In the genomic region with DNA sequence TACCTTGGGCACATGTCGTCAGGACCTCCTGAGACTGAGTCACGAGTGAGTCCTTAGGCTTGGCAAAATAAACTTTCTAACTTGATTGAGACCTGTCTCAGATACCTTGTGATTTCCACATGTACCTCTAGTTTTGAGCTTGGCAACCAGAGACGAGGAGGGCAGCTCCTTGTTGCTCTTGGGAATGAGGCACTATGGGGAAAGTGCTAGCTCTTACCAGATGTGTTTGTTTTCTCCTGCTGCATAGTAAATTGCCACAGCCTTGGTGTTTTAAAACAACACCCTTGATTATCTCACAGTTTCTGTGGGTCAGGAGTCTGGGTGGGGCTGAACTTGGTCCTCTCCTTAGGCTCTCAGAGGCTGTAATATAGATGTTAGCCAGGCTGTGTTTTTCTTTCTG, we compare ENCODE assay signal across 26 cellular contexts. TPM values are rescaled to one million over a fixed set of nuclear protein-coding genes. Genes with fewer than 3 reads are reported as not detected.
DNase-seq lines count a peak whose midpoint lies in the region; ATAC-seq and TF ChIP-seq lines count a peak whose summit lies in the region.
"Had no signal": no experiment of that assay in that cellular context is flagged by ENCODE, and none has a peak within 500 bp of the region (broad histone marks: within the 10 kb centered on the region; RNA-seq: fewer than 3 reads in every experiment).

No MANE protein-coding gene starts in this region.

- no peak overlapping the region for H3K9ac ChIP-seq in GM23248

- TF ChIP-seq CTCF in PC-9 (conservative IDR thresholded peaks at IDR 0.05), result no peak
- TF ChIP-seq CTCF in epithelial cell of esophagus (IDR thresholded peaks at IDR 0.05; ENCODE audit: insufficient read depth, low read depth, low read length, missing control alignments), result no peak
- TF ChIP-seq CTCF in mucosa of descending colon (IDR thresholded peaks at IDR 0.05), result no peak
- no peak for TF ChIP-seq CTCF in upper lobe of left lung (IDR thresholded peaks at IDR 0.05)

- no peaks in the 10 kb centered on the region for H3K9me3 ChIP-seq in GM23248 (ENCODE audit: low read depth)
- H3K9me3 ChIP-seq in PC-9 (ENCODE audit: insufficient read depth, low read depth), result no peaks in the 10 kb centered on the region
- H3K9me3 ChIP-seq in mucosa of descending colon, result no peaks in the 10 kb centered on the region
- no peaks in the 10 kb centered on the region for H3K9me3 ChIP-seq in upper lobe of left lung

- peaks cover 3% of the 10 kb centered on the region; the same call in 1 of the 2 replicates for H3K4me1 ChIP-seq in GM23248 (ENCODE audit: insufficient read depth)
- H3K4me1 ChIP-seq in PC-9 (replicated peaks; ENCODE audit: insufficient read depth), result peaks cover 33% of the 10 kb centered on the region
- peaks cover 20% of the 10 kb centered on the region for H3K4me1 ChIP-seq in mucosa of descending colon (ENCODE audit: low read depth)
- H3K4me1 ChIP-seq in upper lobe of left lung, result no peaks in the 10 kb centered on the region

- intact Hi-C loops in PC-9 (cut with micrococcal nuclease; ENCODE audit: unreplicated experiment), result no loop called here
- intact Hi-C loops in mucosa of descending colon (cut with DNase I, micrococcal nuclease), result loop anchor here in 1 of 2 donors (5.0 kb wide), 1 partner anchor 526 kb away; no protein-coding TSS in a partner anchor

- H3K4me3 ChIP-seq in GM23248 (no peak overlapping the region), PC-9 (peak overlapping the region; percentile 27; the same call in 1 of the 2 replicates), epithelial cell of esophagus (ENCODE audit: low read length) (no peak overlapping the region), mucosa of descending colon (no peak overlapping the region), upper lobe of left lung (no peak overlapping the region)
- H3K4me3 ChIP-seq: skin epidermis had no signal

- H3K4me2 ChIP-seq in GM23248 (ENCODE audit: unreplicated experiment), result no peak overlapping the region
- H3K4me2 ChIP-seq in PC-9, result peak overlapping the region; percentile 75

- H3K9me2 ChIP-seq in GM23248 (ENCODE audit: insufficient read depth) (no peaks in the 10 kb centered on the region), PC-9 (ENCODE audit: insufficient read depth) (no peaks in the 10 kb centered on the region)

- H4K20me1 ChIP-seq in GM23248 (ENCODE audit: insufficient read depth) (no peaks in the 10 kb centered on the region), PC-9 (ENCODE audit: insufficient read depth) (no peaks in the 10 kb centered on the region)

- no peaks in the 10 kb centered on the region for H3K27me3 ChIP-seq in GM23248 (replicated peaks; ENCODE audit: insufficient read depth)
- no peaks in the 10 kb centered on the region for H3K27me3 ChIP-seq in PC-9 (ENCODE audit: insufficient read depth, low read depth)
- no peaks in the 10 kb centered on the region for H3K27me3 ChIP-seq in upper lobe of left lung

- H3K36me3 ChIP-seq in GM23248 (ENCODE audit: low read depth), result no peaks in the 10 kb centered on the region
- no peaks in the 10 kb centered on the region for H3K36me3 ChIP-seq in PC-9 (ENCODE audit: low read depth)
- H3K36me3 ChIP-seq in mucosa of descending colon (ENCODE audit: low read depth), result no peaks in the 10 kb centered on the region
- no peaks in the 10 kb centered on the region for H3K36me3 ChIP-seq in upper lobe of left lung

- ATAC-seq in mucosa of descending colon (peak; percentile 94), upper lobe of left lung (ENCODE audit: low FRiP score in 2 of 2) (no peak)
- ATAC-seq: left ventricle myocardium superior; natural killer cell treated with Interleukin-12 subunit alpha and Interleukin-12 subunit beta and Interleukin-15 and Interleukin-18, amount 100 ng/mL, for 72 hours; stimulated activated naive B cell treated with anti-CD40 and anti-IgM and Interleukin-4, amounts not matched to agents 10 μg/mL and 1 μg/mL and 100 μg/mL, for 72 hours; T-helper 17 cell had no signal

- H3K27ac ChIP-seq in GM23248 (no peak overlapping the region), PC-9 (peak overlapping the region; percentile 90), upper lobe of left lung (no peak overlapping the region)
- H3K27ac ChIP-seq: skin epidermis had no signal

- no TSS peak for BruUV-seq in PC-9 (replicated peaks; lab: Mats Ljungman, UMichigan)

- H3F3A ChIP-seq in GM23248 (ENCODE audit: insufficient read depth), result no peaks in the 10 kb centered on the region
- peaks cover 20% of the 10 kb centered on the region; the same call in 1 of the 2 replicates for H3F3A ChIP-seq in PC-9 (ENCODE audit: insufficient read depth, low read depth)

- CTCF ChIA-PET in PC-9 (lab: Charles Lee), result no interaction called here

- H3K79me2 ChIP-seq in GM23248 (ENCODE audit: insufficient read depth) (no peaks in the 10 kb centered on the region), PC-9 (ENCODE audit: low read depth) (no peaks in the 10 kb centered on the region)

- 48 to 49% methylated on average over 3 of the region's 3 CpGs for WGBS in GM23248 (ENCODE audit: low coverage in 1 of 2, low lambda C conversion rate in 2 of 2, missing lambda C conversion rate in 2 of 2), 2 experiments
- 69 to 70% methylated on average over 3 of the region's 3 CpGs for WGBS in upper lobe of left lung, 2 donors

- TF ChIP-seq POLR2A in upper lobe of left lung (IDR thresholded peaks at IDR 0.05), result no peak

- peak; percentile 10 for DNase-seq in GM23248
- peak in 1 of 2 experiments; percentile 53 for DNase-seq in PC-9
- peak; percentile 60 for DNase-seq in epithelial cell of esophagus (ENCODE audit: low read depth)
- peak in 1 of 3 donors; percentile 79 for DNase-seq in mucosa of descending colon
- DNase-seq in medulla oblongata (ENCODE audit: extremely low spot score), result no peak
- no peak for DNase-seq in ACHN
- no peak for DNase-seq in upper lobe of left lung
- DNase-seq in amniotic stem cell (lab: John Stamatoyannopoulos, UW), result no peak
- DNase-seq: activated CD8-positive, alpha-beta memory T cell treated with anti-CD3 and anti-CD28 coated beads, Interleukin-2, amount 50 U/mL, for 48 hours; activated naive CD4-positive, alpha-beta T cell treated with anti-CD3 and anti-CD28 coated beads for 36 hours; AML-193; CD4-positive, CD25-positive, alpha-beta regulatory T cell; DMS79 treated with DMSO at 0.1 percent for 48 hours; GDM1; head of caudate nucleus; HFFc6; left ventricle myocardium superior; NCI-H1105; NCI-H187; NCI-H524; NK-92 treated with Interleukin-12 subunit alpha and Interleukin-12 subunit beta, amount 100 ng/mL, for 24 hours; Right ventricle myocardium superior; stimulated activated naive B cell treated with anti-CD40 and anti-IgM and Interleukin-4, amounts not matched to agents 10 μg/mL and 1 μg/mL and 100 μg/mL, for 72 hours; T-helper 17 cell had no signal

- POLR2A ChIA-PET in PC-9 (lab: Charles Lee; ENCODE audit: unreplicated experiment), result interaction anchor here (0.6 kb wide), 1 partner anchor 40 kb away, joined by 4 read pairs; no protein-coding TSS in a partner anchor

- in situ Hi-C loops in GM23248 (cut with MboI), result no loop called here
- in situ Hi-C loops in ACHN (cut with HindIII; ENCODE audit: low pct_ligation_motif_present, low pct_unique_long_range_greater_than_20kb, low sequenced_read_pairs), result no loop called here

- TF ChIP-seq EP300 in upper lobe of left lung (IDR thresholded peaks at IDR 0.05), result no peak

- H2AFZ ChIP-seq in GM23248, result no peak overlapping the region
- peak overlapping the region; percentile 34; the same call in 1 of the 2 replicates for H2AFZ ChIP-seq in PC-9

RNA-seq across cellular contexts. Expression of gene MAML3, which starts 59.1 kb away (rescaled TPM):
- total RNA-seq in GM23248 (2014; rRNA removed; shearing (Covaris generic)), result 1.5 and 1.9 TPM in 2 replicates
- 0.61 and 0.96 TPM in 2 replicates for polyA plus RNA-seq in GM23248 (2016; fragmentation: Nextera tagmentation; extraction: Ambion mirVana)
- total RNA-seq in PC-9 (2021), result 10.5 and 15.2 TPM in 2 replicates
- 10 to 100 TPM; 10.4 to 23.5 (median 14.8) TPM for total RNA-seq in mucosa of descending colon
- total RNA-seq in upper lobe of left lung, result 10 to 100 TPM in 5 of 6 donors, 1 to 10 TPM in 1; 9.6 to 31.4 (median 14.5) TPM

Comparison
In these comparisons a context has a peak if more than half of its experiments do, and no peak if none do; other contexts are left out.
1. DNase-seq: peak in GM23248 (single experiment) and epithelial cell of esophagus (single experiment); none in medulla oblongata (single experiment), ACHN (single experiment), upper lobe of left lung (0 of 2) and amniotic stem cell (single experiment).